In genomic region chr11:118258410-118258809, GRCh38 we compare ENCODE assay signal across 1 cellular context.
TF ChIP-seq lines count a peak whose summit lies in the region.

No MANE protein-coding gene starts in this region.

TF ChIP-seq in H1, 55 proteins besides CTCF, POLR2A, EP300 and RAD21:
- TF ChIP-seq JUN (IDR thresholded peaks at IDR 0.05; ENCODE audit: low read depth, low read length) (no peak), RXRA (IDR thresholded peaks at IDR 0.05; ENCODE audit: insufficient read depth, low read depth, low read length) (no peak), JUND (IDR thresholded peaks at IDR 0.05; ENCODE audit: low read length) (no peak), SP1 (IDR thresholded peaks at IDR 0.05; ENCODE audit: low read depth, low read length) (no peak), BACH1 (IDR thresholded peaks at IDR 0.05; ENCODE audit: low read length) (no peak), KDM4A (IDR thresholded peaks at IDR 0.05; ENCODE audit: low read depth, low read length, severe bottlenecking) (no peak), CREB1 (IDR thresholded peaks at IDR 0.05) (no peak), KDM1A (IDR thresholded peaks at IDR 0.05; ENCODE audit: borderline replicate concordance, low read length) (no peak), TBP (IDR thresholded peaks at IDR 0.05; ENCODE audit: low read depth, low read length) (no peak), SAP30 (IDR thresholded peaks at IDR 0.05; ENCODE audit: insufficient read depth, insufficient replicate concordance, low read length) (no peak), TEAD4 (IDR thresholded peaks at IDR 0.05; ENCODE audit: low read depth, low read length) (no peak), TAF7 (optimal IDR thresholded peaks at IDR 0.05; ENCODE audit: borderline replicate concordance, low read depth, low read length) (no peak), NRF1 (IDR thresholded peaks at IDR 0.05; ENCODE audit: low read depth, low read length) (no peak), KDM5A (IDR thresholded peaks at IDR 0.05; ENCODE audit: low read length) (no peak), CHD7 (IDR thresholded peaks at IDR 0.05; ENCODE audit: insufficient replicate concordance, low read length) (no peak), CHD1 (IDR thresholded peaks at IDR 0.05; ENCODE audit: low read depth, low read length) (no peak)
